ENCODE assay signal across 25 cellular contexts in the genomic region with DNA sequence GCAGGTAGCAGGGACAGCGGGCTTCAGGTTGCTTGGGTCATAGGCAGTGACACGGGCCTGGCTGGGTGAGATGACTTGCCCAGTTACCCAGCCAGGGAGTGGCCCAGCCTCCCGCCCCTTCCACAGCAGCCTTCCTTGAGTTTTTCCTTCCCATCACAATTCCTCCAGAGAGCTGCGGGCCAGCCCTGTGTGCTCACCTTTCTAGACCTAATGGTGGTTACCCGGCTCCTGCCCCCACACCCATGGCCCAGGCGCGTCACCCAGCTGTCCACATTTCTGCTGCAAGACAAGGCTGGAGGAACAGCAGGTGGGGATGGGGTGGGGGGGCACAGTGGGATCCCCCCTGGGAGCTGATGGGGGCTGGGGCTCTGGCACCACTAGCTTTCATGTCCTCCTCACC.
DNase-seq lines count a peak whose midpoint lies in the region; ATAC-seq and TF ChIP-seq lines count a peak whose summit lies in the region.
"Had no signal": no experiment of that assay in that cellular context is flagged by ENCODE, and none has a peak within 500 bp of the region (broad histone marks: within the 10 kb centered on the region; RNA-seq: fewer than 3 reads in every experiment).

No MANE protein-coding gene starts in this region.

- H3K4me1 ChIP-seq in gastroesophageal sphincter (peaks cover 2 to 54% (median 11%) of the 10 kb centered on the region in 3 donors), trophoblast cell (ENCODE audit: control insufficient read depth in 1 of 2, insufficient read depth in 2 of 2, low read length in 2 of 2) (peaks cover 10 to 11% of the 10 kb centered on the region in 2 experiments)
- H3K4me1 ChIP-seq: BE2C had no signal

- H2BK12ac ChIP-seq in trophoblast cell (ENCODE audit: low read length): no peak overlapping the region

- no peak overlapping the region for H3K23ac ChIP-seq in trophoblast cell (ENCODE audit: low read length)

- no peak overlapping the region for H2BK5ac ChIP-seq in trophoblast cell (ENCODE audit: low read depth, low read length, poor library complexity)

- no peak overlapping the region for H3K9ac ChIP-seq in trophoblast cell (ENCODE audit: low read length)

- H3K18ac ChIP-seq in trophoblast cell (ENCODE audit: low read length): no peak overlapping the region

- H4K12ac ChIP-seq in trophoblast cell (ENCODE audit: low read depth, low read length): no peak overlapping the region

- no peaks in the 10 kb centered on the region for H3K27me3 ChIP-seq in gastroesophageal sphincter
- no peaks in the 10 kb centered on the region for H3K27me3 ChIP-seq in trophoblast cell (ENCODE audit: insufficient read depth, low read length)
- H3K27me3 ChIP-seq: BE2C had no signal

- H3K79me2 ChIP-seq in trophoblast cell (ENCODE audit: control insufficient read depth, insufficient read depth, low read length, poor library complexity): no peaks in the 10 kb centered on the region

- TF ChIP-seq CTCF in chondrocyte (IDR thresholded peaks at IDR 0.05) (no peak), gastroesophageal sphincter (IDR thresholded peaks at IDR 0.05) (no peak)

- peaks cover 5% of the 10 kb centered on the region for H3K79me1 ChIP-seq in trophoblast cell (ENCODE audit: low read length)

- TF ChIP-seq EP300 in gastroesophageal sphincter (IDR thresholded peaks at IDR 0.05): no peak

- H4K91ac ChIP-seq in trophoblast cell (ENCODE audit: low read depth, low read length): no peak overlapping the region

- no peak overlapping the region for H2BK120ac ChIP-seq in trophoblast cell (ENCODE audit: insufficient read depth, low read length, poor library complexity)

- WGBS in gastroesophageal sphincter (ENCODE audit: low coverage in 1 of 2), 2 donors: no CpG with 5 or more reads among the region's 7 CpGs
- WGBS in trophoblast cell (ENCODE audit: extremely low coverage, insufficient coverage, insufficient read length): no CpG with 5 or more reads among the region's 7 CpGs

- H3K4me3 Mint-ChIP-seq in activated naive CD4-positive, alpha-beta T cell treated with anti-CD3 and anti-CD28 coated beads, Interleukin-2, amount 50 U/mL, for 24 hours: no peak overlapping the region
- no peak overlapping the region for H3K4me3 Mint-ChIP-seq in chondrocyte (ENCODE audit: unreplicated experiment)
- H3K4me3 Mint-ChIP-seq: CD14-positive monocyte had no signal

- H3K9me3 ChIP-seq in gastroesophageal sphincter (no peaks in the 10 kb centered on the region), trophoblast cell (ENCODE audit: insufficient read depth, low read depth, low read length) (peaks cover 10% of the 10 kb centered on the region)
- H3K9me3 ChIP-seq: BE2C had no signal

- TF ChIP-seq POLR2A in gastroesophageal sphincter (IDR thresholded peaks at IDR 0.05): no peak

- H2AK5ac ChIP-seq in trophoblast cell (ENCODE audit: low read length): no peak overlapping the region

- H4K8ac ChIP-seq in trophoblast cell (ENCODE audit: low read depth, low read length): no peak overlapping the region

- no peak overlapping the region for H3K4ac ChIP-seq in trophoblast cell (ENCODE audit: low read depth, low read length)

- H3K14ac ChIP-seq in trophoblast cell (ENCODE audit: low read length): no peak overlapping the region

- H3K36me3 ChIP-seq in gastroesophageal sphincter (peaks cover 0 to 25% of the 10 kb centered on the region in 2 donors), trophoblast cell (ENCODE audit: control insufficient read depth in 1 of 2, insufficient read depth in 2 of 2, low read length in 2 of 2) (no peaks in the 10 kb centered on the region)
- H3K36me3 ChIP-seq: BE2C had no signal

- ATAC-seq in activated naive CD4-positive, alpha-beta T cell treated with anti-CD3 and anti-CD28 coated beads, Interleukin-2, amount 50 U/mL, for 72 hours: no peak
- ATAC-seq in gastroesophageal sphincter: no peak
- no peak for ATAC-seq in HG03521 (IDR thresholded peaks at IDR 0.05; ENCODE audit: unreplicated experiment)
- ATAC-seq: K562, Panc1 had no signal

- no peaks in the 10 kb centered on the region for H3K27me3 Mint-ChIP-seq in activated naive CD4-positive, alpha-beta T cell treated with anti-CD3 and anti-CD28 coated beads, Interleukin-2, amount 50 U/mL, for 24 hours
- peaks cover 1% of the 10 kb centered on the region for H3K27me3 Mint-ChIP-seq in chondrocyte (ENCODE audit: low read depth)

- H3K4me1 Mint-ChIP-seq in activated naive CD4-positive, alpha-beta T cell treated with anti-CD3 and anti-CD28 coated beads, Interleukin-2, amount 50 U/mL, for 24 hours: no peaks in the 10 kb centered on the region
- peaks cover 1% of the 10 kb centered on the region for H3K4me1 Mint-ChIP-seq in chondrocyte (ENCODE audit: low read depth)
- H3K4me1 Mint-ChIP-seq: CD14-positive monocyte had no signal

- DNase-seq in activated naive CD4-positive, alpha-beta T cell treated with anti-CD3 and anti-CD28 coated beads, Interleukin-2, amount 50 U/mL, for 72 hours (ENCODE audit: low spot score in 2 of 2): no peak
- DNase-seq in chondrocyte (ENCODE audit: low spot score): peak; percentile 68
- peak; percentile 33 to 52 for DNase-seq in trophoblast cell
- DNase-seq in SHP77 treated with DMSO at 0.1 percent for 48 hours (lab: John Stamatoyannopoulos, UW): no peak
- DNase-seq: ACHN; BE2C; CD8-positive, alpha-beta memory T cell; DND-41; Kasumi-1; NCI-H1092 treated with DMSO at 0.1 percent for 48 hours; NCI-H1436; NCI-H187; NCI-H2081 treated with DMSO at 0.1 percent for 48 hours; NCI-H2171; NCI-H226; NCI-H510A; NCI-H69 had no signal

- H3K4me3 ChIP-seq in gastroesophageal sphincter: no peak overlapping the region
- no peak overlapping the region for H3K4me3 ChIP-seq in trophoblast cell (ENCODE audit: low read depth, low read length)
- H3K4me3 ChIP-seq: K562 had no signal

- peak overlapping the region in 3 of 4 donors; percentile 57 to 91 (median 80) for H3K27ac ChIP-seq in gastroesophageal sphincter
- H3K27ac ChIP-seq in trophoblast cell (ENCODE audit: low read depth, low read length): no peak overlapping the region
- H3K27ac ChIP-seq: 22Rv1, RWPE1 had no signal

- H3K36me3 Mint-ChIP-seq in activated naive CD4-positive, alpha-beta T cell treated with anti-CD3 and anti-CD28 coated beads, Interleukin-2, amount 50 U/mL, for 24 hours: no peaks in the 10 kb centered on the region
- no peaks in the 10 kb centered on the region for H3K36me3 Mint-ChIP-seq in activated naive CD4-positive, alpha-beta T cell treated with anti-CD3 and anti-CD28 coated beads, Interleukin-2, amount 50 U/mL, for 72 hours
- no peaks in the 10 kb centered on the region for H3K36me3 Mint-ChIP-seq in chondrocyte (ENCODE audit: low read depth)
- H3K36me3 Mint-ChIP-seq: CD14-positive monocyte; CD8-positive, alpha-beta memory T cell had no signal

- no peaks in the 10 kb centered on the region for H3K9me3 Mint-ChIP-seq in activated naive CD4-positive, alpha-beta T cell treated with anti-CD3 and anti-CD28 coated beads, Interleukin-2, amount 50 U/mL, for 24 hours
- no peaks in the 10 kb centered on the region for H3K9me3 Mint-ChIP-seq in activated naive CD4-positive, alpha-beta T cell treated with anti-CD3 and anti-CD28 coated beads, Interleukin-2, amount 50 U/mL, for 72 hours
- H3K9me3 Mint-ChIP-seq in chondrocyte (ENCODE audit: low read depth): no peaks in the 10 kb centered on the region
- H3K9me3 Mint-ChIP-seq: CD14-positive monocyte; CD8-positive, alpha-beta memory T cell had no signal

- H2AFZ ChIP-seq in trophoblast cell (ENCODE audit: insufficient read depth, low read length, poor library complexity): no peak overlapping the region

- no peak overlapping the region for H3K4me2 ChIP-seq in trophoblast cell (ENCODE audit: low read length)

- H3K27ac Mint-ChIP-seq in activated naive CD4-positive, alpha-beta T cell treated with anti-CD3 and anti-CD28 coated beads, Interleukin-2, amount 50 U/mL, for 24 hours: peak overlapping the region; percentile 46
- H3K27ac Mint-ChIP-seq in activated naive CD4-positive, alpha-beta T cell treated with anti-CD3 and anti-CD28 coated beads, Interleukin-2, amount 50 U/mL, for 72 hours: peak overlapping the region in 1 of 2 donors; percentile 21
- no peak overlapping the region for H3K27ac Mint-ChIP-seq in chondrocyte (ENCODE audit: unreplicated experiment)
- H3K27ac Mint-ChIP-seq: CD14-positive monocyte; CD8-positive, alpha-beta memory T cell had no signal

Comparison
In these comparisons a context has a peak if more than half of its experiments do, and no peak if none do; other contexts are left out.
1. DNase-seq: peak in chondrocyte (single experiment) and trophoblast cell (2 of 2); none in activated naive CD4-positive, alpha-beta T cell treated with anti-CD3 and anti-CD28 coated beads, Interleukin-2, amount 50 U/mL, for 72 hours (0 of 2) and SHP77 treated with DMSO at 0.1 percent for 48 hours (single experiment).